21 cellular contexts compared by ENCODE assay signal in the genomic region with DNA sequence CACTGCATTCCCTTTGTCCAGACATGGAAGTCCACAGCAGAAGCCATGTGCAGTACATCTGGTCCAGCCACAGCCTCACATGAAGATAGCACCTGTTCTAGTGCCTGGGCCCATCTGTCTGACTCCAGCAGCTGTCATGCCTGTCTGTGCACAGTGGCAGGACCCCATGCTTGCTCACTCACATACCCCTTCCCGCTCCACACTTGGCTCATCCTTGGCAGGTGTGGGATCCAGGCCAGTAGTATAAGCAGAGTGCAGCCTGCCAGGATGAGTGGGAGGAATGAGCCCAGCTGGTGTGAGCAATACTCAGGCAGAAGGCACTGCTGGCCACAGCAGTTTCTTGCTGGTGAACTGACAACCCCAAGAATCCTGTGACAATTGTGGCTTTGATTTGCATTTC.
"Had no signal": no experiment of that assay in that cellular context is flagged by ENCODE, and none has a peak within 500 bp of the region (broad histone marks: within the 10 kb centered on the region; RNA-seq: fewer than 3 reads in every experiment).

No MANE protein-coding gene starts in this region.

- H3K36me3 Mint-ChIP-seq: activated naive CD8-positive, alpha-beta T cell; naive thymus-derived CD8-positive, alpha-beta T cell; neural progenitor cell; stimulated activated naive B cell treated with anti-CD40 and anti-IgM and Interleukin-4, amounts not matched to agents 10 μg/mL and 1 μg/mL and 100 μg/mL, for 72 hours had no signal

- H2AFZ ChIP-seq: neural progenitor cell had no signal

- H3K9me3 ChIP-seq: adrenal gland, ascending aorta, lower lobe of right lung had no signal

- H3K27me3 ChIP-seq: adrenal gland, ascending aorta, brain microvascular endothelial cell, heart right ventricle, neural progenitor cell, transverse colon had no signal

- H3K4me1 ChIP-seq: adrenal gland, ascending aorta, heart right ventricle, lower lobe of right lung, transverse colon had no signal

- H3K27me3 Mint-ChIP-seq: activated naive CD8-positive, alpha-beta T cell; activated T-cell treated with anti-CD3 and anti-CD28 coated beads, Interleukin-2, amount 50 U/mL, for 24 hours; activated T-helper 17 cell treated with anti-CD3 and anti-CD28 coated beads, Interleukin-2, amount 50 U/mL, for 72 hours; dendritic cell treated with granulocyte-macrophage colony-stimulating factor and Interleukin-4, amounts not matched to agents 40 ng/mL and 50 ng/mL, for 4 days; naive thymus-derived CD8-positive, alpha-beta T cell; stimulated activated naive B cell treated with anti-CD40 and anti-IgM and Interleukin-4, amounts not matched to agents 10 μg/mL and 1 μg/mL and 100 μg/mL, for 72 hours had no signal

- H3K9ac ChIP-seq: neural progenitor cell had no signal

- H3K4me2 ChIP-seq: neural progenitor cell, smooth muscle cell had no signal

- H3K27ac Mint-ChIP-seq: activated naive CD8-positive, alpha-beta T cell; activated T-cell treated with anti-CD3 and anti-CD28 coated beads, Interleukin-2, amount 50 U/mL, for 24 hours; activated T-helper 17 cell treated with anti-CD3 and anti-CD28 coated beads, Interleukin-2, amount 50 U/mL, for 72 hours; dendritic cell treated with granulocyte-macrophage colony-stimulating factor and Interleukin-4, amounts not matched to agents 40 ng/mL and 50 ng/mL, for 4 days; naive thymus-derived CD8-positive, alpha-beta T cell; neural progenitor cell; stimulated activated naive B cell treated with anti-CD40 and anti-IgM and Interleukin-4, amounts not matched to agents 10 μg/mL and 1 μg/mL and 100 μg/mL, for 72 hours had no signal

- DNase-seq: activated CD4-positive, alpha-beta T cell treated with anti-CD3 and anti-CD28 coated beads, Interleukin-2, amount 50 U/mL, for 4 hours; activated CD8-positive, alpha-beta memory T cell treated with anti-CD3 and anti-CD28 coated beads for 24 hours; activated CD8-positive, alpha-beta memory T cell treated with anti-CD3 and anti-CD28 coated beads, Interleukin-2, amount 50 U/mL, for 4 hours; activated T-cell treated with anti-CD3 and anti-CD28 coated beads, Interleukin-2, amount 50 U/mL, for 24 hours; adrenal gland; brain microvascular endothelial cell; caudate nucleus; effector CD4-positive, alpha-beta T cell; heart right ventricle; lower lobe of right lung; naive thymus-derived CD8-positive, alpha-beta T cell; stimulated activated CD4-positive, alpha-beta T cell treated with anti-CD3 and anti-CD28 coated beads, Interleukin-15, amount 100 ng/mL, for 24 hours; stimulated activated naive B cell treated with anti-CD40 and anti-IgM and Interleukin-4, amounts not matched to agents 10 μg/mL and 1 μg/mL and 100 μg/mL, for 72 hours; transverse colon had no signal

- ATAC-seq: activated T-helper 17 cell treated with anti-CD3 and anti-CD28 coated beads, Interleukin-2, amount 50 U/mL, for 72 hours; heart right ventricle; naive thymus-derived CD8-positive, alpha-beta T cell; sciatic nerve; stimulated activated naive B cell treated with anti-CD40 and anti-IgM and Interleukin-4, amounts not matched to agents 10 μg/mL and 1 μg/mL and 100 μg/mL, for 72 hours had no signal

- H3K27ac ChIP-seq: adrenal gland, ascending aorta, brain microvascular endothelial cell, heart right ventricle, lower lobe of right lung, neural progenitor cell, transverse colon had no signal

- H3K36me3 ChIP-seq: adrenal gland, ascending aorta, brain microvascular endothelial cell, heart right ventricle, lower lobe of right lung, neural progenitor cell, transverse colon had no signal

- H3K4me1 Mint-ChIP-seq: activated T-helper 17 cell treated with anti-CD3 and anti-CD28 coated beads, Interleukin-2, amount 50 U/mL, for 72 hours; neural progenitor cell; stimulated activated naive B cell treated with anti-CD40 and anti-IgM and Interleukin-4, amounts not matched to agents 10 μg/mL and 1 μg/mL and 100 μg/mL, for 72 hours had no signal

- H3K4me3 ChIP-seq: adrenal gland, ascending aorta, heart right ventricle, lower lobe of right lung, neural progenitor cell, smooth muscle cell, transverse colon had no signal

- H3K4me3 Mint-ChIP-seq: activated naive CD8-positive, alpha-beta T cell; activated T-cell treated with anti-CD3 and anti-CD28 coated beads, Interleukin-2, amount 50 U/mL, for 24 hours; activated T-helper 17 cell treated with anti-CD3 and anti-CD28 coated beads, Interleukin-2, amount 50 U/mL, for 72 hours; dendritic cell treated with granulocyte-macrophage colony-stimulating factor and Interleukin-4, amounts not matched to agents 40 ng/mL and 50 ng/mL, for 4 days; naive thymus-derived CD8-positive, alpha-beta T cell; neural progenitor cell; stimulated activated naive B cell treated with anti-CD40 and anti-IgM and Interleukin-4, amounts not matched to agents 10 μg/mL and 1 μg/mL and 100 μg/mL, for 72 hours had no signal
